In genomic region chr9:93390953-93391515, GRCh38 we compare ENCODE assay signal across 17 cellular contexts.
"Had no signal": no experiment of that assay in that cellular context is flagged by ENCODE, and none has a peak within 500 bp of the region (broad histone marks: within the 10 kb centered on the region; RNA-seq: fewer than 3 reads in every experiment).

No MANE protein-coding gene starts in this region.

- H3K4me1 ChIP-seq: right atrium auricular region, testis had no signal

- H3K36me3 ChIP-seq: right atrium auricular region had no signal

- H3K27me3 ChIP-seq: right atrium auricular region, testis had no signal

- DNase-seq: activated CD4-positive, alpha-beta memory T cell treated with anti-CD3 and anti-CD28 coated beads for 36 hours; activated CD4-positive, alpha-beta T cell treated with anti-CD3 and anti-CD28 coated beads for 36 hours; activated CD8-positive, alpha-beta memory T cell treated with anti-CD3 and anti-CD28 coated beads, Interleukin-2, amount 10 ng/mL, durations not matched to agents 7 days and 5 days; activated effector memory CD4-positive, alpha-beta T cell treated with Interleukin-2 at 50 U/mL for 16 hours; activated naive CD4-positive, alpha-beta T cell treated with anti-CD3 and anti-CD28 coated beads, Interleukin-2, amount 50 U/mL, for 16 hours; activated T-cell treated with anti-CD3 and anti-CD28 coated beads, Interleukin-2, amount 50 U/mL, for 1 hour; foreskin fibroblast; glutamatergic neuron; hypothalamus; mesenchymal stem cell; occipital lobe; stimulated activated CD4-positive, alpha-beta T cell treated with anti-CD3 and anti-CD28 coated beads, Interleukin-4, amount 100 ng/mL, for 4 hours; stimulated activated CD8-positive, alpha-beta memory T cell treated with anti-CD3 and anti-CD28 coated beads, Interleukin-4, amount 100 ng/mL, for 48 hours; T-helper 2 cell; testis had no signal

- H3K9me3 ChIP-seq: testis had no signal

- H3K4me3 ChIP-seq: right atrium auricular region, skin epidermis, testis had no signal

- H3K27ac ChIP-seq: right atrium auricular region, skin epidermis, testis had no signal

- ATAC-seq: activated CD4-positive, alpha-beta T cell treated with anti-CD3 and anti-CD28 coated beads for 36 hours; activated CD8-positive, alpha-beta memory T cell treated with anti-CD3 and anti-CD28 coated beads, Interleukin-2, amount 10 ng/mL, durations not matched to agents 7 days and 5 days had no signal
